8 cellular contexts compared by ENCODE assay signal in the genomic region with DNA sequence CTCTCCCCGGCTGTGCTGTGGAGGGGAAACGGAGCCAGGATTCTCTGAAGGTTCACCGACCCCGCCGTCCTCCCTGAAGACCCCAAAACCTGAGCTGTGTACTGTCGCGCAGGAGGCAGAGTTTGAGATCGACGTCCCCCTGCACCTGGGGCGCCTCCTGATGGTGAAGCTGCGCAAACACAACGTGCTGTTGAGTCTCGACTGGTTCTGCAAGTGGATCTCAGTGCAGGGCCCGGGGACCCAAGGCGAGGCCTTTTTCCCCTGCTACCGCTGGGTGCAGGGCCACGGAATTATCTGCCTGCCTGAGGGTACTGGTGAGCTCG.
DNase-seq lines count a peak whose midpoint lies in the region; ATAC-seq lines count a peak whose summit lies in the region.

No MANE protein-coding gene starts in this region.

- peak; percentile 51 for DNase-seq in stimulated activated CD4-positive, alpha-beta T cell treated with anti-CD3 and anti-CD28 coated beads, Interleukin-15, amount 100 ng/mL, for 24 hours
- DNase-seq in stimulated activated CD4-positive, alpha-beta T cell treated with anti-CD3 and anti-CD28 coated beads, Interleukin-4, amount 100 ng/mL, for 24 hours = no peak
- DNase-seq in activated naive CD4-positive, alpha-beta T cell treated with anti-CD3 and anti-CD28 coated beads, Interleukin-2, amount 10 ng/mL, durations not matched to agents 7 days and 5 days = peak; percentile 62
- DNase-seq in iPS-NIHi7 (ENCODE audit: extremely low spot score) (peak; percentile 95), NCI-H345 treated with DMSO at 0.1 percent for 48 hours (lab: John Stamatoyannopoulos, UW; ENCODE audit: unreplicated experiment) (no peak), DMS53 treated with DMSO at 0.1 percent for 48 hours (lab: John Stamatoyannopoulos, UW; ENCODE audit: unreplicated experiment) (no peak), DMS114 treated with DMSO at 0.1 percent for 48 hours (lab: John Stamatoyannopoulos, UW; ENCODE audit: unreplicated experiment) (no peak)

- H3K27ac Mint-ChIP-seq in activated naive CD4-positive, alpha-beta T cell treated with anti-CD3 and anti-CD28 coated beads, Interleukin-2, amount 10 ng/mL, durations not matched to agents 7 days and 5 days = no peak overlapping the region

- CTCF ChIA-PET in activated naive CD4-positive, alpha-beta T cell treated with anti-CD3 and anti-CD28 coated beads, Interleukin-2, amount 10 ng/mL, durations not matched to agents 7 days and 5 days (lab: Charles Lee) = interaction anchor here (0.8 to 3.0 kb wide), 9 partner anchors 8 to 232 kb away, joined by 3 to 8 read pairs (median 3); no protein-coding TSS in a partner anchor

- H3K9me3 Mint-ChIP-seq in activated naive CD4-positive, alpha-beta T cell treated with anti-CD3 and anti-CD28 coated beads, Interleukin-2, amount 10 ng/mL, durations not matched to agents 7 days and 5 days = no peaks in the 10 kb centered on the region

- H3K4me1 Mint-ChIP-seq in activated naive CD4-positive, alpha-beta T cell treated with anti-CD3 and anti-CD28 coated beads, Interleukin-2, amount 10 ng/mL, durations not matched to agents 7 days and 5 days = no peaks in the 10 kb centered on the region

- peaks cover 77% of the 10 kb centered on the region for H3K27me3 Mint-ChIP-seq in activated naive CD4-positive, alpha-beta T cell treated with anti-CD3 and anti-CD28 coated beads, Interleukin-2, amount 10 ng/mL, durations not matched to agents 7 days and 5 days

- no peak for ATAC-seq in GM18868 (IDR thresholded peaks at IDR 0.05; ENCODE audit: unreplicated experiment)

- no peak overlapping the region for H3K4me3 Mint-ChIP-seq in activated naive CD4-positive, alpha-beta T cell treated with anti-CD3 and anti-CD28 coated beads, Interleukin-2, amount 10 ng/mL, durations not matched to agents 7 days and 5 days

- no peaks in the 10 kb centered on the region for H3K36me3 Mint-ChIP-seq in activated naive CD4-positive, alpha-beta T cell treated with anti-CD3 and anti-CD28 coated beads, Interleukin-2, amount 10 ng/mL, durations not matched to agents 7 days and 5 days

Comparison
In these comparisons a context has a peak if more than half of its experiments do, and no peak if none do; other contexts are left out.
1. DNase-seq: peak in stimulated activated CD4-positive, alpha-beta T cell treated with anti-CD3 and anti-CD28 coated beads, Interleukin-15, amount 100 ng/mL, for 24 hours (single experiment), activated naive CD4-positive, alpha-beta T cell treated with anti-CD3 and anti-CD28 coated beads, Interleukin-2, amount 10 ng/mL, durations not matched to agents 7 days and 5 days (single experiment) and iPS-NIHi7 (single experiment); none in stimulated activated CD4-positive, alpha-beta T cell treated with anti-CD3 and anti-CD28 coated beads, Interleukin-4, amount 100 ng/mL, for 24 hours (single experiment), NCI-H345 treated with DMSO at 0.1 percent for 48 hours (single experiment), DMS53 treated with DMSO at 0.1 percent for 48 hours (single experiment) and DMS114 treated with DMSO at 0.1 percent for 48 hours (single experiment).